Comparison of ENCODE assay signal across 19 cellular contexts in genomic region chr1:244097523-244098390, GRCh38.
"Had no signal": no experiment of that assay in that cellular context is flagged by ENCODE, and none has a peak within 500 bp of the region (broad histone marks: within the 10 kb centered on the region; RNA-seq: fewer than 3 reads in every experiment).

No MANE protein-coding gene starts in this region.

- ATAC-seq: activated naive CD4-positive, alpha-beta T cell treated with anti-CD3 and anti-CD28 coated beads, Interleukin-2, amount 50 U/mL, for 72 hours; activated T-cell treated with anti-CD3 and anti-CD28 coated beads, Interleukin-2, amount 50 U/mL, for 4 hours; foreskin keratinocyte; mucosa of descending colon; naive thymus-derived CD4-positive, alpha-beta T cell; stimulated activated memory B cell treated with anti-CD40 and anti-IgM and Interleukin-4, amounts not matched to agents 10 μg/mL and 1 μg/mL and 100 μg/mL, for 72 hours had no signal

- DNase-seq: activated CD4-positive, alpha-beta T cell treated with anti-CD3 and anti-CD28 coated beads, Interleukin-2, amount 50 U/mL, for 48 hours; activated gamma-delta T cell; activated T-cell treated with anti-CD3 and anti-CD28 coated beads, Interleukin-2, amount 50 U/mL, for 4 hours; central memory CD4-positive, alpha-beta T cell; colonic mucosa; foreskin keratinocyte; glutamatergic neuron; hypothalamus; left ventricle myocardium inferior; mucosa of descending colon; naive thymus-derived CD4-positive, alpha-beta T cell; posterior cingulate gyrus; retina; stimulated activated CD4-positive, alpha-beta T cell treated with anti-CD3 and anti-CD28 coated beads, Interleukin-2, amount 100 ng/mL, for 48 hours; T1000; tibial artery had no signal

- H3K4me3 ChIP-seq: colonic mucosa, esophagus muscularis mucosa, left ventricle myocardium inferior, mucosa of descending colon, tibial artery had no signal
